9 cellular contexts compared by ENCODE assay signal in the genomic region with DNA sequence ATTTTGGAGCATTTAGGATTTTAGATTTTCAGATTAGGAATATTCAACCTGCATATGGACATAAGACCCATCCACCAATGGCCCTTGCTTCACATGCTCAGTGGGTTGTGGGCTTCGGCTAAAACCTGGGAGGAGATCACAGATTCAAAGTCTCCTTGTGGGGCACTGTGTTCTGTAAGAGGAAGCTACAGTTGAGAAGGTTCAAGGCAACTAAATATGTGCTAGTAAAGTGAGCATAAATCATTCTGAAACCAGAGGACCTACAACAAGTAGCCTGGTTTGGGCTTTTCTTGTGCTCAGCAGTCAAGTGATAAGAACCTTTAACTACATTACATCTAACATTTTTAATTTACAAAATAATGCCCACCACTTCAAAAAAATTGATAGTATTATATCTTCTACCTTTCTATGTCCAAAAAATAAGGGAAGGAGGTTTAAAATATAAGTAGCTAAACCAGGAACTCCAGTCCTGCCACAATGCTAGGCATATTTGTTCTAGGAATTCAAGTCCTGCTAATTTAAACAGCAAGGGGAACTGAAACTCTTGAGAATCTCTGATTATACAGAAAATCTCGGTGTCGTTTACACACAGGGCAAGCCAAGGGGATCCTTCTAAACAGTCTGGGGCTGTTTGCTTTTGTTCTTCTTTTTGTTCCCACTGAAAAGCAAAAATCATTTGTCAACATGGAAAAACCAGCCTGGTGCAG. TPM values are rescaled to one million over a fixed set of nuclear protein-coding genes. Genes with fewer than 3 reads are reported as not detected.
DNase-seq lines count a peak whose midpoint lies in the region; ATAC-seq and TF ChIP-seq lines count a peak whose summit lies in the region.
"Had no signal": no experiment of that assay in that cellular context is flagged by ENCODE, and none has a peak within 500 bp of the region (broad histone marks: within the 10 kb centered on the region; RNA-seq: fewer than 3 reads in every experiment).

No MANE protein-coding gene starts in this region.

- intact Hi-C loops in CD14-positive monocyte (cut with micrococcal nuclease): loop anchor here in 1 of 2 donors (5.0 kb wide), 1 partner anchor 37 kb away; the partner anchor contains the start of gene FOXO1
- intact Hi-C loops in activated CD8-positive, alpha-beta T cell treated with anti-CD3 and anti-CD28 coated beads for 36 hours (cut with micrococcal nuclease): no loop called here

- peaks cover 0 to under 1% (median 0%) of the 10 kb centered on the region in 7 donors for H3K9me3 Mint-ChIP-seq in CD14-positive monocyte
- H3K9me3 Mint-ChIP-seq in activated CD8-positive, alpha-beta T cell treated with anti-CD3 and anti-CD28 coated beads for 36 hours: no peaks in the 10 kb centered on the region

- peaks cover 0 to 5% (median 2%) of the 10 kb centered on the region in 3 donors for H3K27me3 Mint-ChIP-seq in CD14-positive monocyte (ENCODE audit: low read depth in 3 of 3)
- no peaks in the 10 kb centered on the region for H3K27me3 Mint-ChIP-seq in activated CD8-positive, alpha-beta T cell treated with anti-CD3 and anti-CD28 coated beads for 36 hours

- H3K36me3 Mint-ChIP-seq in CD14-positive monocyte: peaks cover 16 to 18% of the 10 kb centered on the region in 2 donors
- H3K36me3 Mint-ChIP-seq in activated CD8-positive, alpha-beta T cell treated with anti-CD3 and anti-CD28 coated beads for 36 hours (ENCODE audit: low read depth): peaks cover 45% of the 10 kb centered on the region

- no peak overlapping the region for H3K4me3 Mint-ChIP-seq in CD14-positive monocyte
- H3K4me3 Mint-ChIP-seq in activated CD8-positive, alpha-beta T cell treated with anti-CD3 and anti-CD28 coated beads for 36 hours: no peak overlapping the region

- POLR2A ChIA-PET in activated CD8-positive, alpha-beta T cell treated with anti-CD3 and anti-CD28 coated beads for 36 hours (lab: Charles Lee): interaction anchor here (0.9 to 1.7 kb wide), 3 partner anchors 9 to 34 kb away, joined by 3 to 5 read pairs (median 4); no protein-coding TSS in a partner anchor

- H3K27me3 ChIP-seq in H7 (ENCODE audit: control insufficient read depth, insufficient read depth, low read length): no peaks in the 10 kb centered on the region

- peak; percentile 76 for ATAC-seq in GM19328 (IDR thresholded peaks at IDR 0.05; ENCODE audit: unreplicated experiment)
- peak; percentile 80 for ATAC-seq in HG03066 (IDR thresholded peaks at IDR 0.05; ENCODE audit: low read depth, unreplicated experiment)
- ATAC-seq in activated CD8-positive, alpha-beta T cell treated with anti-CD3 and anti-CD28 coated beads for 36 hours: peak; percentile 43

- TF ChIP-seq CTCF in CD14-positive monocyte (IDR thresholded peaks at IDR 0.05): no peak
- TF ChIP-seq CTCF in activated CD8-positive, alpha-beta T cell treated with anti-CD3 and anti-CD28 coated beads for 36 hours (IDR thresholded peaks at IDR 0.05): no peak

- CTCF ChIA-PET in activated CD8-positive, alpha-beta T cell treated with anti-CD3 and anti-CD28 coated beads for 36 hours (lab: Charles Lee): interaction anchor here (1.1 kb wide), 1 partner anchor 14 kb away, joined by 4 read pairs; no protein-coding TSS in a partner anchor

- peaks cover 36% of the 10 kb centered on the region for H3K4me1 Mint-ChIP-seq in CD14-positive monocyte
- H3K4me1 Mint-ChIP-seq in activated CD8-positive, alpha-beta T cell treated with anti-CD3 and anti-CD28 coated beads for 36 hours (ENCODE audit: low read depth): peaks cover 74% of the 10 kb centered on the region

- peak overlapping the region; percentile 50 to 80 (median 70) for H3K27ac Mint-ChIP-seq in CD14-positive monocyte
- peak overlapping the region; percentile 66 for H3K27ac Mint-ChIP-seq in activated CD8-positive, alpha-beta T cell treated with anti-CD3 and anti-CD28 coated beads for 36 hours

- no peak overlapping the region for H3K4me3 ChIP-seq in H7 (ENCODE audit: insufficient read depth, low read depth, low read length)

- DNase-seq in CD14-positive monocyte (ENCODE audit: low spot score) (no peak), H7 (no peak), hypothalamus (lab: John Stamatoyannopoulos, UW) (no peak), NCI-H524 treated with DMSO at 0.1 percent for 48 hours (lab: John Stamatoyannopoulos, UW) (no peak)
- DNase-seq in activated CD8-positive, alpha-beta T cell treated with anti-CD3 and anti-CD28 coated beads for 36 hours: no peak
- DNase-seq in activated CD4-positive, CD25-positive, alpha-beta regulatory T cell (lab: John Stamatoyannopoulos, UW): no peak
- DNase-seq: NCI-H2227 treated with DMSO at 0.1 percent for 48 hours had no signal

- H3K36me3 ChIP-seq in H7 (replicated peaks; ENCODE audit: control insufficient read depth, insufficient read depth, low read length): no peaks in the 10 kb centered on the region

RNA-seq across cellular contexts. Expression of gene FOXO1, which starts 36.6 kb away (rescaled TPM):
- 10 to 100 TPM in 1 of 2 donors, 1 to 10 TPM in 1; 3.1 to 11.3 TPM for polyA plus RNA-seq in CD14-positive monocyte
- total RNA-seq in activated CD8-positive, alpha-beta T cell treated with anti-CD3 and anti-CD28 coated beads for 36 hours: 10 to 100 TPM; 30.6 to 30.8 TPM
- total RNA-seq in H7 (2014; rRNA removed; shearing (Covaris generic)): 24.3 and 34.0 TPM in 2 replicates
